9 cellular contexts compared by ENCODE assay signal in genomic region chr1:51422367-51423097, GRCh38.
DNase-seq lines count a peak whose midpoint lies in the region; ATAC-seq, FAIRE-seq and TF ChIP-seq lines count a peak whose summit lies in the region.
"Had no signal": no experiment of that assay in that cellular context is flagged by ENCODE, and none has a peak within 500 bp of the region (broad histone marks: within the 10 kb centered on the region; RNA-seq: fewer than 3 reads in every experiment).

No MANE protein-coding gene starts in this region.

- intact Hi-C loops in heart right ventricle (cut with DNase I): loop anchor here in 7 of 10 donors (1.0 to 10.0 kb wide), 4 partner anchors 92 to 102 kb away; partner anchors contain the start of gene EPS15 (in 5 of the 7)

- DNase-seq in activated naive CD8-positive, alpha-beta T cell treated with anti-CD3 and anti-CD28 coated beads, Interleukin-2, amount 50 U/mL, for 24 hours: no peak
- DNase-seq in heart right ventricle: no peak
- DNase-seq in retina: peak; percentile 21
- no peak for DNase-seq in HTR-8/SVneo (ENCODE audit: insufficient read length, low spot score)
- DNase-seq: NCI-H187, thyroid gland had no signal

- no peaks in the 10 kb centered on the region for H3K27me3 Mint-ChIP-seq in activated naive CD8-positive, alpha-beta T cell treated with anti-CD3 and anti-CD28 coated beads, Interleukin-2, amount 50 U/mL, for 24 hours

- no peak for TF ChIP-seq CTCF in heart right ventricle (IDR thresholded peaks at IDR 0.05)

- peaks cover 4% of the 10 kb centered on the region for H3K4me1 Mint-ChIP-seq in activated naive CD8-positive, alpha-beta T cell treated with anti-CD3 and anti-CD28 coated beads, Interleukin-2, amount 50 U/mL, for 24 hours

- H3K4me3 Mint-ChIP-seq in activated naive CD8-positive, alpha-beta T cell treated with anti-CD3 and anti-CD28 coated beads, Interleukin-2, amount 50 U/mL, for 24 hours: no peak overlapping the region

- H3K36me3 ChIP-seq in HUES48 (ENCODE audit: control insufficient read depth, insufficient read depth, low read length): peaks cover 11% of the 10 kb centered on the region
- H3K36me3 ChIP-seq in heart right ventricle: peaks cover 0 to 59% (median 3%) of the 10 kb centered on the region in 9 donors

- no peaks in the 10 kb centered on the region for H3K27me3 ChIP-seq in HUES48 (ENCODE audit: control insufficient read depth, insufficient read depth, low read length)
- H3K27me3 ChIP-seq in heart right ventricle: no peaks in the 10 kb centered on the region
- H3K27me3 ChIP-seq: thyroid gland had no signal

- H3K27ac ChIP-seq in HUES48 (ENCODE audit: low read depth, low read length): peak overlapping the region; percentile 63
- H3K27ac ChIP-seq in heart right ventricle: peak overlapping the region; percentile 5 to 84 (median 72)
- H3K27ac ChIP-seq: thyroid gland had no signal

- peaks cover 51% of the 10 kb centered on the region for H3K36me3 Mint-ChIP-seq in activated naive CD8-positive, alpha-beta T cell treated with anti-CD3 and anti-CD28 coated beads, Interleukin-2, amount 50 U/mL, for 24 hours (ENCODE audit: low read depth)

- H3K9me3 Mint-ChIP-seq in activated naive CD8-positive, alpha-beta T cell treated with anti-CD3 and anti-CD28 coated beads, Interleukin-2, amount 50 U/mL, for 24 hours: no peaks in the 10 kb centered on the region

- H3K27ac Mint-ChIP-seq in activated naive CD8-positive, alpha-beta T cell treated with anti-CD3 and anti-CD28 coated beads, Interleukin-2, amount 50 U/mL, for 24 hours: peak overlapping the region; percentile 52

- H3K4me3 ChIP-seq in HUES48 (ENCODE audit: low read depth, low read length) (peak overlapping the region; percentile 50), heart right ventricle (peak overlapping the region in 7 of 10 donors; percentile 5 to 48 (median 30))
- H3K4me3 ChIP-seq: thyroid gland had no signal

- H3K9ac ChIP-seq in HUES48 (ENCODE audit: low read depth, low read length): peak overlapping the region; percentile 50

- no peak for FAIRE-seq in HTR-8/SVneo (lab: Jason Lieb, UNC)

- H3K4me1 ChIP-seq in HUES48 (ENCODE audit: control insufficient read depth, insufficient read depth, low read length) (peaks cover 22% of the 10 kb centered on the region), heart right ventricle (peaks cover 0 to 74% (median 31%) of the 10 kb centered on the region in 9 donors)

- WGBS in heart right ventricle, 2 donors: 35 to 51% methylated on average over 8 of the region's 8 CpGs

- no peaks in the 10 kb centered on the region for H3K9me3 ChIP-seq in HUES48 (ENCODE audit: control insufficient read depth, insufficient read depth, low read length)
- peaks cover 0 to 2% (median 0%) of the 10 kb centered on the region in 11 donors for H3K9me3 ChIP-seq in heart right ventricle
- H3K9me3 ChIP-seq: thyroid gland had no signal

- no peak for ATAC-seq in activated naive CD8-positive, alpha-beta T cell treated with anti-CD3 and anti-CD28 coated beads, Interleukin-2, amount 50 U/mL, for 24 hours
- ATAC-seq in heart right ventricle (peak in 4 of 8 donors; percentile 20 to 52 (median 32)), HG03571 (IDR thresholded peaks at IDR 0.05; ENCODE audit: unreplicated experiment) (no peak), GM18858 (IDR thresholded peaks at IDR 0.05; ENCODE audit: unreplicated experiment) (no peak)
